In the genomic region with DNA sequence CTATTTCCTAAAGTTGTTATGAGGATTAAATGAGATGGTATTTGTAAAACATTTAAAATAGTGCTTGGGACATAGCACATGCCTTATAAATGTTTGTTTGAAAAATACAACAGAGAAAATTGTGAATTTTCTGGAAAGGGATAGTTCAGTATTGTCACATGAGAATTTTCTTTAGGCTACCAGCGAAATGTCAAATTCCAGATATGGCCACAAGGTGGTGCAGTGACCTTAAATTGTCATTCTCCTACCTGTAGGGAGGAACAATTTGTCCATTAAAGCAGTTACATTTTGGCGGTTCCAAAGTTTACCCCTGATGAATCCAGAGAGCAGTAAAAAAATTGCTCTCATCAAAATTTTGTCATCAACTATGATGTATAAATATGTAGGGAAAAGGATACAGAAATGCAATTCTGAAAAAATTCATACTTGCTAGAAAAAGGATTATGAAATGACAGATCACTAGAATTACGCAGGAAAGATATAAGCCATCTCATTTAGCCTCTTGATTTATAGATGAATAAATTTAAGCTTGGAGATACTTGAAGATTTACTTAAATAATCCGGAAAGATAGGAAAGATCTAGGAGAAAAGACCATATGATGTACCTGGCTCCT, we compare ENCODE assay signal across 8 cellular contexts. TPM values are rescaled to one million over a fixed set of nuclear protein-coding genes. Genes with fewer than 3 reads are reported as not detected.
DNase-seq lines count a peak whose midpoint lies in the region; ATAC-seq and TF ChIP-seq lines count a peak whose summit lies in the region.

No MANE protein-coding gene starts in this region.

- 38% methylated on average over 4 of the region's 4 CpGs for WGBS in smooth muscle cell (ENCODE audit: low lambda C conversion rate)

- H3K4me1 ChIP-seq in smooth muscle cell (ENCODE audit: low read depth), result no peaks in the 10 kb centered on the region

- H3K27me3 ChIP-seq in MG63 (no peaks in the 10 kb centered on the region), smooth muscle cell (ENCODE audit: low read depth) (no peaks in the 10 kb centered on the region)

- no peaks in the 10 kb centered on the region for H3F3A ChIP-seq in smooth muscle cell (ENCODE audit: low read depth)

- H3K9me3 ChIP-seq in MG63 (no peaks in the 10 kb centered on the region; the same call in 1 of the 2 replicates), smooth muscle cell (replicated peaks; ENCODE audit: low read depth) (peaks cover 7% of the 10 kb centered on the region)

- H3K36me3 ChIP-seq in MG63 (no peaks in the 10 kb centered on the region), smooth muscle cell (ENCODE audit: low read depth) (peaks cover 6% of the 10 kb centered on the region)

- H3K27ac ChIP-seq in smooth muscle cell (ENCODE audit: low read depth), result no peak overlapping the region

- H3K4me2 ChIP-seq in smooth muscle cell, result no peak overlapping the region

- H3K4me3 ChIP-seq in MG63 (no peak overlapping the region), smooth muscle cell (no peak overlapping the region)

- no peak for ATAC-seq in HG02938 (IDR thresholded peaks at IDR 0.05; ENCODE audit: unreplicated experiment)

- no peaks in the 10 kb centered on the region for H4K20me1 ChIP-seq in smooth muscle cell (ENCODE audit: low read depth)

- H3K79me2 ChIP-seq in smooth muscle cell (ENCODE audit: low read depth), result no peaks in the 10 kb centered on the region

- H2AFZ ChIP-seq in smooth muscle cell (ENCODE audit: low read depth), result no peak overlapping the region

- H3K9ac ChIP-seq in smooth muscle cell (ENCODE audit: low read depth), result no peak overlapping the region

- TF ChIP-seq CTCF in smooth muscle cell (IDR thresholded peaks at IDR 0.05; ENCODE audit: borderline replicate concordance, insufficient read depth, poor library complexity, severe bottlenecking), result peak; percentile 82

- DNase-seq in DMS 273 (lab: John Stamatoyannopoulos, UW; ENCODE audit: unreplicated experiment), result peak; percentile 82
- no peak for DNase-seq in DMS 273 treated with DMSO at 0.1 percent for 48 hours (lab: John Stamatoyannopoulos, UW)
- DNase-seq in MG63, result peak; percentile 28
- DNase-seq in SW480 (ENCODE audit: low spot score), result peak; percentile 40
- DNase-seq in amniotic epithelial cell (ENCODE audit: low read depth), result peak; percentile 46
- DNase-seq in hippocampal formation (lab: John Stamatoyannopoulos, UW), result peak; percentile 7 to 12
- DNase-seq in smooth muscle cell (lab: John Stamatoyannopoulos, UW; ENCODE audit: unreplicated experiment), result no peak

RNA-seq across cellular contexts. Expression of a gene that starts 50.2 kb away (rescaled TPM):
- not detected in 2 replicates for total RNA-seq in MG63 (2014; rRNA removed; shearing (Covaris generic); ENCODE audit: low replicate concordance)
- not detected in 2 replicates for total RNA-seq in smooth muscle cell
- polyA plus RNA-seq in smooth muscle cell, result not detected in 2 replicates

Comparison
In these comparisons a context has a peak if more than half of its experiments do, and no peak if none do; other contexts are left out.
1. DNase-seq: peak in DMS 273 (single experiment), MG63 (single experiment), SW480 (single experiment), amniotic epithelial cell (single experiment) and hippocampal formation (2 of 2); none in DMS 273 treated with DMSO at 0.1 percent for 48 hours (single experiment) and smooth muscle cell (single experiment).